ENCODE assay signal across 1 cellular context in the genomic region with DNA sequence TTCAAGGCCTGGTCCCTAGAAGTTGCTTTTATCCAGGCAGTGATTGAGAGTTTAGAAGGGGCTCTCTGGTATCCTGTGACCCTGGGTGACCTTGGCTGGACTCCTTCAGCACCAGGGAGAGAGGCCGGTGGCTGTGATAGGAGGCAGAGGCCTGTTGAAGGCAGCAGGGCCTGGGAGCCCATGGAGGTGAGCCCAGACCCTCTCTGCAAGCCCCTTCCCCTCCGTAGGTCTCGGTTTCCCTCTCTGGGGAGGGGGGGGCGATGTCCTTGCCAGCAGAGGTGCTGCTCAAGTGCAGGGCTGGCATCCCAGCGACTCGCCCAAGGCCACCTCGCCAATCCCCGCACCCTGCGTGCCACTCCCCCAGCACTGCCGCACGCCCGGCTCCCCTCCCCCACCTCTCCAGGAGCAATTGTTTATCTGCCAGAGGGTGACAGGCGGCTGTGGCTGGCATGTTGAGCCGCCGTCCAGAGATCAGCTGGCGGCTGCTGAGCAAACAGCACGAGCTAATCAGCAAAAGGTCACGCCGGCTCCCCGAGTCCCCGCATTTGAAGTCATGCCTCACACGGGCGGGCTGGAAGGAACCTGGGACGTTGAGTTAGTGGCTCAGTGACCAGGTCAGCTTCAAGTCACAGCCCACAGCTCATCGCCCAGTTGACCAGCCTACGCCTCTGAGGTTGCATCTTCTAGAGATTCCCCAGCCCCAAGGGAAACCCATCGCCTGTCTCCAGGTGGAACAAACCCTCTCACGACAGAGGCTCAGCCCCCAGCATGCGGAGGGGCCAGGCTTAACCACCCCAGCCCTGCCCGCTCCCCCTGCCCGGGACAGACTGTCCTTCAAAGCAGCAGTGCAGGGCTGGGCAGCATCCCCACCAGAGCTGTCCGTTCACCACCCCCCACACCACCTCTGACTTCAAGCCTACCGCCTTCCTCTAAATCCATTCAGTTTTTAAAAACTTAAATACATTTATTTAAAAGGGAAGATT.
TF ChIP-seq lines count a peak whose summit lies in the region.

No MANE protein-coding gene starts in this region.

TF ChIP-seq in HepG2, 621 proteins besides CTCF, POLR2A, EP300 and RAD21 (continued from another document and continues in another):
- peak; percentile 93 for TF ChIP-seq ZNF670 (CRISPR knock-in tag; IDR thresholded peaks at IDR 0.05; ENCODE audit: borderline replicate concordance)
- no peak for TF ChIP-seq KMT2A (CRISPR knock-in tag; IDR thresholded peaks at IDR 0.05)
- TF ChIP-seq MTF2 (CRISPR knock-in tag; IDR thresholded peaks at IDR 0.05; ENCODE audit: borderline replicate concordance), result no peak; the same call in 1 of the 2 replicates
- TF ChIP-seq FOSL2 (CRISPR knock-in tag; IDR thresholded peaks at IDR 0.05), result peak; percentile 83
- TF ChIP-seq, protein P1, sequence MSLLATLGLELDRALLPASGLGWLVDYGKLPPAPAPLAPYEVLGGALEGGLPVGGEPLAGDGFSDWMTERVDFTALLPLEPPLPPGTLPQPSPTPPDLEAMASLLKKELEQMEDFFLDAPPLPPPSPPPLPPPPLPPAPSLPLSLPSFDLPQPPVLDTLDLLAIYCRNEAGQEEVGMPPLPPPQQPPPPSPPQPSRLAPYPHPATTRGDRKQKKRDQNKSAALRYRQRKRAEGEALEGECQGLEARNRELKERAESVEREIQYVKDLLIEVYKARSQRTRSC (CRISPR knock-in tag; IDR thresholded peaks at IDR 0.05; ENCODE audit: low read depth), result no peak
- TF ChIP-seq ZNF879 (CRISPR knock-in tag; IDR thresholded peaks at IDR 0.05), result no peak
- TF ChIP-seq KAT7 (CRISPR knock-in tag; IDR thresholded peaks at IDR 0.05; ENCODE audit: borderline replicate concordance), result 0 out of 2 replicates have a peak, but pooled peaks have one; percentile 45
- peak; percentile 99 for TF ChIP-seq ZNF264 (CRISPR knock-in tag; IDR thresholded peaks at IDR 0.05)
- no peak for TF ChIP-seq ZNF326 (CRISPR knock-in tag; IDR thresholded peaks at IDR 0.05; ENCODE audit: borderline replicate concordance)
- no peak for TF ChIP-seq ZZZ3 (CRISPR knock-in tag; IDR thresholded peaks at IDR 0.05; ENCODE audit: borderline replicate concordance)
- TF ChIP-seq ZNF629 (CRISPR knock-in tag; conservative IDR thresholded peaks at IDR 0.05), result peak; percentile 63
- no peak for TF ChIP-seq ZFYVE20 (CRISPR knock-in tag; IDR thresholded peaks at IDR 0.05; ENCODE audit: borderline replicate concordance, low read depth)
- no peak for TF ChIP-seq ZBTB40 (IDR thresholded peaks at IDR 0.05)
- TF ChIP-seq ZBTB40 (CRISPR knock-in tag; IDR thresholded peaks at IDR 0.05), result peak; percentile 82
- no peak for TF ChIP-seq TCF12 (IDR thresholded peaks at IDR 0.05)
- peak; percentile 99 for TF ChIP-seq TCF12 (CRISPR knock-in tag; IDR thresholded peaks at IDR 0.05)
- peak; percentile 60; the same call in 1 of the 2 replicates for TF ChIP-seq FOSL1 (CRISPR knock-in tag; IDR thresholded peaks at IDR 0.05; ENCODE audit: borderline replicate concordance)
- TF ChIP-seq SOX13 (IDR thresholded peaks at IDR 0.05), result peak; percentile 87
- peak in 1 of 2 experiments; percentile 91; a peak in 2 of 4 replicates for TF ChIP-seq SOX13 (CRISPR knock-in tag; conservative IDR thresholded peaks at IDR 0.05 in 1 of 2, IDR thresholded peaks at IDR 0.05 in 1 of 2)
- TF ChIP-seq, protein P2, sequence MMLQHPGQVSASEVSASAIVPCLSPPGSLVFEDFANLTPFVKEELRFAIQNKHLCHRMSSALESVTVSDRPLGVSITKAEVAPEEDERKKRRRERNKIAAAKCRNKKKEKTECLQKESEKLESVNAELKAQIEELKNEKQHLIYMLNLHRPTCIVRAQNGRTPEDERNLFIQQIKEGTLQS (CRISPR knock-in tag; IDR thresholded peaks at IDR 0.05), result peak; percentile 24
- TF ChIP-seq ADNP (CRISPR knock-in tag; IDR thresholded peaks at IDR 0.05), result no peak; the same call in 1 of the 2 replicates
- peak; percentile 96 for TF ChIP-seq TFE3 (CRISPR knock-in tag; IDR thresholded peaks at IDR 0.05)
- TF ChIP-seq NRL (CRISPR knock-in tag; IDR thresholded peaks at IDR 0.05; ENCODE audit: borderline replicate concordance), result peak; percentile 89; the same call in 1 of the 2 replicates
- no peak for TF ChIP-seq ZNF570 (CRISPR knock-in tag; IDR thresholded peaks at IDR 0.05; ENCODE audit: borderline replicate concordance)
- TF ChIP-seq GABPA (IDR thresholded peaks at IDR 0.05; ENCODE audit: low read depth, low read length), result no peak
- TF ChIP-seq GABPA (CRISPR knock-in tag; IDR thresholded peaks at IDR 0.05; ENCODE audit: low read depth), result peak; percentile 51
- no peak for TF ChIP-seq SMARCC2 (IDR thresholded peaks at IDR 0.05)
- TF ChIP-seq PITX1 (CRISPR knock-in tag; IDR thresholded peaks at IDR 0.05), result peak; percentile 98
- TF ChIP-seq KDM5B (CRISPR knock-in tag; IDR thresholded peaks at IDR 0.05; ENCODE audit: borderline replicate concordance), result peak; percentile 89; the same call in 1 of the 2 replicates
- TF ChIP-seq ZNF282 (IDR thresholded peaks at IDR 0.05; ENCODE audit: partially characterized antibody), result no peak
- TF ChIP-seq, protein P3, sequence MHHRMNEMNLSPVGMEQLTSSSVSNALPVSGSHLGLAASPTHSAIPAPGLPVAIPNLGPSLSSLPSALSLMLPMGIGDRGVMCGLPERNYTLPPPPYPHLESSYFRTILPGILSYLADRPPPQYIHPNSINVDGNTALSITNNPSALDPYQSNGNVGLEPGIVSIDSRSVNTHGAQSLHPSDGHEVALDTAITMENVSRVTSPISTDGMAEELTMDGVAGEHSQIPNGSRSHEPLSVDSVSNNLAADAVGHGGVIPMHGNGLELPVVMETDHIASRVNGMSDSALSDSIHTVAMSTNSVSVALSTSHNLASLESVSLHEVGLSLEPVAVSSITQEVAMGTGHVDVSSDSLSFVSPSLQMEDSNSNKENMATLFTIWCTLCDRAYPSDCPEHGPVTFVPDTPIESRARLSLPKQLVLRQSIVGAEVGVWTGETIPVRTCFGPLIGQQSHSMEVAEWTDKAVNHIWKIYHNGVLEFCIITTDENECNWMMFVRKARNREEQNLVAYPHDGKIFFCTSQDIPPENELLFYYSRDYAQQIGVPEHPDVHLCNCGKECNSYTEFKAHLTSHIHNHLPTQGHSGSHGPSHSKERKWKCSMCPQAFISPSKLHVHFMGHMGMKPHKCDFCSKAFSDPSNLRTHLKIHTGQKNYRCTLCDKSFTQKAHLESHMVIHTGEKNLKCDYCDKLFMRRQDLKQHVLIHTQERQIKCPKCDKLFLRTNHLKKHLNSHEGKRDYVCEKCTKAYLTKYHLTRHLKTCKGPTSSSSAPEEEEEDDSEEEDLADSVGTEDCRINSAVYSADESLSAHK (CRISPR knock-in tag; IDR thresholded peaks at IDR 0.05; ENCODE audit: borderline replicate concordance), result no peak
- TF ChIP-seq ZNF839 (CRISPR knock-in tag; IDR thresholded peaks at IDR 0.05; ENCODE audit: borderline replicate concordance), result peak; percentile 95
- TF ChIP-seq, protein P4, sequence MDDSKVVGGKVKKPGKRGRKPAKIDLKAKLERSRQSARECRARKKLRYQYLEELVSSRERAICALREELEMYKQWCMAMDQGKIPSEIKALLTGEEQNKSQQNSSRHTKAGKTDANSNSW (CRISPR knock-in tag; IDR thresholded peaks at IDR 0.05; ENCODE audit: borderline replicate concordance), result no peak
- 0 out of 2 replicates have a peak, but pooled peaks have one; percentile 50 for TF ChIP-seq NFE2L1 (CRISPR knock-in tag; IDR thresholded peaks at IDR 0.05; ENCODE audit: borderline replicate concordance)
- TF ChIP-seq ZNF644 (CRISPR knock-in tag; IDR thresholded peaks at IDR 0.05; ENCODE audit: low read depth), result 0 out of 2 replicates have a peak, but pooled peaks have one; percentile 7
- 0 out of 2 replicates have a peak, but pooled peaks have one; percentile 55 for TF ChIP-seq NR1H2 (CRISPR knock-in tag; IDR thresholded peaks at IDR 0.05; ENCODE audit: borderline replicate concordance, low read depth)
- TF ChIP-seq, protein P5, sequence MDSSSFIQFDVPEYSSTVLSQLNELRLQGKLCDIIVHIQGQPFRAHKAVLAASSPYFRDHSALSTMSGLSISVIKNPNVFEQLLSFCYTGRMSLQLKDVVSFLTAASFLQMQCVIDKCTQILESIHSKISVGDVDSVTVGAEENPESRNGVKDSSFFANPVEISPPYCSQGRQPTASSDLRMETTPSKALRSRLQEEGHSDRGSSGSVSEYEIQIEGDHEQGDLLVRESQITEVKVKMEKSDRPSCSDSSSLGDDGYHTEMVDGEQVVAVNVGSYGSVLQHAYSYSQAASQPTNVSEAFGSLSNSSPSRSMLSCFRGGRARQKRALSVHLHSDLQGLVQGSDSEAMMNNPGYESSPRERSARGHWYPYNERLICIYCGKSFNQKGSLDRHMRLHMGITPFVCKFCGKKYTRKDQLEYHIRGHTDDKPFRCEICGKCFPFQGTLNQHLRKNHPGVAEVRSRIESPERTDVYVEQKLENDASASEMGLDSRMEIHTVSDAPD (CRISPR knock-in tag; IDR thresholded peaks at IDR 0.05), result peak; percentile 98
- TF ChIP-seq, protein P6, sequence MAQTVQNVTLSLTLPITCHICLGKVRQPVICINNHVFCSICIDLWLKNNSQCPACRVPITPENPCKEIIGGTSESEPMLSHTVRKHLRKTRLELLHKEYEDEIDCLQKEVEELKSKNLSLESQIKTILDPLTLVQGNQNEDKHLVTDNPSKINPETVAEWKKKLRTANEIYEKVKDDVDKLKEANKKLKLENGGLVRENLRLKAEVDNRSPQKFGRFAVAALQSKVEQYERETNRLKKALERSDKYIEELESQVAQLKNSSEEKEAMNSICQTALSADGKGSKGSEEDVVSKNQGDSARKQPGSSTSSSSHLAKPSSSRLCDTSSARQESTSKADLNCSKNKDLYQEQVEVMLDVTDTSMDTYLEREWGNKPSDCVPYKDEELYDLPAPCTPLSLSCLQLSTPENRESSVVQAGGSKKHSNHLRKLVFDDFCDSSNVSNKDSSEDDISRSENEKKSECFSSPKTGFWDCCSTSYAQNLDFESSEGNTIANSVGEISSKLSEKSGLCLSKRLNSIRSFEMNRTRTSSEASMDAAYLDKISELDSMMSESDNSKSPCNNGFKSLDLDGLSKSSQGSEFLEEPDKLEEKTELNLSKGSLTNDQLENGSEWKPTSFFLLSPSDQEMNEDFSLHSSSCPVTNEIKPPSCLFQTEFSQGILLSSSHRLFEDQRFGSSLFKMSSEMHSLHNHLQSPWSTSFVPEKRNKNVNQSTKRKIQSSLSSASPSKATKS (CRISPR knock-in tag; IDR thresholded peaks at IDR 0.05), result peak; percentile 92; the same call in 1 of the 2 replicates
- no peak for TF ChIP-seq MLLT10 (CRISPR knock-in tag; IDR thresholded peaks at IDR 0.05)
- TF ChIP-seq ONECUT2 (CRISPR knock-in tag; IDR thresholded peaks at IDR 0.05), result peak; percentile 54
